ENCODE assay signal across 8 cellular contexts in the genomic region with DNA sequence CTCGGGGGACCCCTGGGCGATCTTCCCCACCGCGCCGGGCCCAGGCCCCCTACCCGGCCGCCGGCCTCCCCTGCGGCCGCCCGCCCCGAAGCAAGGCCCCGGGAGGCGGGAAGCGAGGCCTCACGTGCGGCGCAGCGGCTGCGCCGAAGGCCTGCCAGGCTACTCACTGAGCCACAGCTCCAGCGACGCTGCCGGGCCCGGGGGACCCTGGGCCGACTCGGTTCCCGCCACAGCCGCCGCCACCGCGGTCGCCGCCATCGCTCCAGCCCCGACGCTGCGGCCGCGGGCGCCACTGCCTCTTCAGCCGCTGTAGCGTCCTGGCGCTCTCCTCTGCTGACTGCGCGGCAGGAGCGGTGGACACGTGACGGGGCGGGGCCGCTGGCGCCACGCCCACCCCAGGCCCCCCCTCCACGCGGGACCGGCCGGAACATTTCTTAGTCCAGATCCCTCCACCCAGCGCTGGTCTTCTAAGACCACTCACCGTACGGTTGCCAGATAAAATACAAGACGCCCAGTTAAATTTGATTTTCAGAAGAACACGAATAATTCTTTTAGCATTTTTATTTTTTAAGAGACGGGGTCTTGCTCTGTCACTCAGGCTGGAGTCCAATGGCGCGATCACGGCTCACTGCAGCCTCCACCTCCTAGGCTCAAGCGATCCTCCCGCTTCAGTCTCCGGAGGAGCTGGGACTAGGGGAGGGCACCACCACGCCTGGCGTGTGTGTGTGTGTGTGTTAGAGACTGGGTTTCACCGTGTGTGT. TPM values are rescaled to one million over a fixed set of nuclear protein-coding genes. Genes with fewer than 3 reads are reported as not detected.
DNase-seq lines count a peak whose midpoint lies in the region; ATAC-seq and TF ChIP-seq lines count a peak whose summit lies in the region.

A gene with protein sequence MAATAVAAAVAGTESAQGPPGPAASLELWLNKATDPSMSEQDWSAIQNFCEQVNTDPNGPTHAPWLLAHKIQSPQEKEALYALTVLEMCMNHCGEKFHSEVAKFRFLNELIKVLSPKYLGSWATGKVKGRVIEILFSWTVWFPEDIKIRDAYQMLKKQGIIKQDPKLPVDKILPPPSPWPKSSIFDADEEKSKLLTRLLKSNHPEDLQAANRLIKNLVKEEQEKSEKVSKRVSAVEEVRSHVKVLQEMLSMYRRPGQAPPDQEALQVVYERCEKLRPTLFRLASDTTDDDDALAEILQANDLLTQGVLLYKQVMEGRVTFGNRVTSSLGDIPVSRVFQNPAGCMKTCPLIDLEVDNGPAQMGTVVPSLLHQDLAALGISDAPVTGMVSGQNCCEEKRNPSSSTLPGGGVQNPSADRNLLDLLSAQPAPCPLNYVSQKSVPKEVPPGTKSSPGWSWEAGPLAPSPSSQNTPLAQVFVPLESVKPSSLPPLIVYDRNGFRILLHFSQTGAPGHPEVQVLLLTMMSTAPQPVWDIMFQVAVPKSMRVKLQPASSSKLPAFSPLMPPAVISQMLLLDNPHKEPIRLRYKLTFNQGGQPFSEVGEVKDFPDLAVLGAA (minus strand): TSS at position 341 of the 761 bp plus-strand sequence. CDS start 83 bp downstream, at position 258.

- no peaks in the 10 kb centered on the region for H3K27me3 ChIP-seq in liver (ENCODE audit: control insufficient read depth in 4 of 4, insufficient read depth in 4 of 4, low read length in 3 of 4)

- DNase-seq in Ammon's horn (ENCODE audit: low spot score) (peak; percentile 87), NCI-H69 (lab: John Stamatoyannopoulos, UW) (peak; percentile 90), dermis blood vessel endothelial cell (peak; percentile 88)
- DNase-seq in activated CD4-positive, alpha-beta T cell treated with anti-CD3 and anti-CD28 coated beads, Interleukin-2, amount 50 U/mL, for 24 hours (ENCODE audit: low read depth in 1 of 2, low spot score in 1 of 2), result peak; percentile 65 to 71
- DNase-seq in stimulated activated CD4-positive, alpha-beta T cell treated with anti-CD3 and anti-CD28 coated beads, Interleukin-2, amount 100 ng/mL, for 48 hours, result peak; percentile 76 to 77

- peaks cover 7 to 15% (median 11%) of the 10 kb centered on the region in 4 donors for H3K4me1 ChIP-seq in liver (ENCODE audit: control insufficient read depth in 4 of 4, insufficient read depth in 4 of 4, low read length in 3 of 4)

- H3K27ac ChIP-seq in liver (ENCODE audit: low read depth in 1 of 2, low read length in 2 of 2), result peak within 1 kb of the TSS; percentile 61 to 75

- WGBS in liver, result 2% methylated on average over 72 of the region's 72 CpGs

- TF ChIP-seq RAD21 in liver (IDR thresholded peaks at IDR 0.05), result no peak

- no peak for TF ChIP-seq CTCF in liver (IDR thresholded peaks at IDR 0.05; ENCODE audit: low read depth, low read length, missing input control)

- peaks cover 0 to 2% (median 0%) of the 10 kb centered on the region in 4 donors for H3K36me3 ChIP-seq in liver (ENCODE audit: control insufficient read depth in 4 of 4, insufficient read depth in 3 of 4, low read depth in 1 of 4, low read length in 3 of 4)

- ATAC-seq in HG03442 (IDR thresholded peaks at IDR 0.05; ENCODE audit: unreplicated experiment), result peak; percentile 75

- H3K9ac ChIP-seq in liver (ENCODE audit: low read depth in 1 of 2, low read length in 2 of 2), result peak within 1 kb of the TSS; percentile 43 to 81

- no peaks in the 10 kb centered on the region for H3K9me3 ChIP-seq in liver (ENCODE audit: control insufficient read depth in 4 of 4, low read length in 3 of 4)

- peak within 1 kb of the TSS; percentile 77 to 87 (median 79) for H3K4me3 ChIP-seq in liver (ENCODE audit: low read depth in 1 of 3, low read length in 3 of 3)

- TF ChIP-seq POLR2A in GM19193 (IDR thresholded peaks at IDR 0.05; ENCODE audit: extremely low read depth, insufficient read depth, insufficient read length), result peak; percentile 91

TF ChIP-seq in liver, 16 proteins besides CTCF, POLR2A, EP300 and RAD21:
- TF ChIP-seq HNF4A (conservative IDR thresholded peaks at IDR 0.05) (no peak), JUND (IDR thresholded peaks at IDR 0.05) (no peak), GABPA (IDR thresholded peaks at IDR 0.05 in 1 of 2, conservative IDR thresholded peaks at IDR 0.05 in 1 of 2) (no peak), YY1 (IDR thresholded peaks at IDR 0.05) (peak; percentile 34)

RNA-seq across cellular contexts. Expression of the gene that starts here (rescaled TPM):
- total RNA-seq in dermis blood vessel endothelial cell (32.1 and 41.4 TPM in 2 replicates), liver (10 to 100 TPM; 21.0 to 23.9 TPM)
- polyA plus RNA-seq in liver, result 10 to 100 TPM in 1 of 2 donors, 1 to 10 TPM in 1; 8.4 to 11.1 TPM

Comparison
In these comparisons a context has a peak if more than half of its experiments do, and no peak if none do; other contexts are left out.
1. Peak in every context shown above with its lines: DNase-seq, ATAC-seq, H3K4me3 ChIP-seq and H3K27ac ChIP-seq.